In genomic region chr12:56645201-56645716, GRCh38 we compare ENCODE assay signal across 7 cellular contexts. TPM values are rescaled to one million over a fixed set of nuclear protein-coding genes. Genes with fewer than 3 reads are reported as not detected.
DNase-seq lines count a peak whose midpoint lies in the region; ATAC-seq and TF ChIP-seq lines count a peak whose summit lies in the region.

No MANE protein-coding gene starts in this region.

- H3K27ac Mint-ChIP-seq in nephron: peak overlapping the region; percentile 90 to 98 (median 98)

- no peak for TF ChIP-seq EP300 in esophagus muscularis mucosa (IDR thresholded peaks at IDR 0.05)

- no peaks in the 10 kb centered on the region for H3K27me3 Mint-ChIP-seq in nephron (ENCODE audit: low read depth)

- no peaks in the 10 kb centered on the region for H3K9me3 Mint-ChIP-seq in nephron

- H3K9me3 ChIP-seq in esophagus muscularis mucosa: no peaks in the 10 kb centered on the region

- peaks cover 33% of the 10 kb centered on the region for H3K36me3 ChIP-seq in H7 (replicated peaks; ENCODE audit: control insufficient read depth, insufficient read depth, low read length)
- H3K36me3 ChIP-seq in esophagus muscularis mucosa: peaks cover 29 to 47% (median 41%) of the 10 kb centered on the region in 4 donors

- DNase-seq in H7 (peak; percentile 39), SK-N-DZ (ENCODE audit: low spot score) (peak; percentile 28), esophagus muscularis mucosa (ENCODE audit: extremely low spot score) (no peak), NCI-H774 (lab: John Stamatoyannopoulos, UW) (no peak)
- DNase-seq in stimulated activated CD4-positive, alpha-beta T cell treated with anti-CD3 and anti-CD28 coated beads, Interleukin-4, amount 100 ng/mL, for 24 hours: no peak

- H3K4me3 ChIP-seq in H7 (ENCODE audit: insufficient read depth, low read depth, low read length) (peak overlapping the region; percentile 98), esophagus muscularis mucosa (peak overlapping the region; percentile 61 to 98 (median 76))

- H3K36me3 Mint-ChIP-seq in nephron (ENCODE audit: low read depth): peaks cover 46% of the 10 kb centered on the region

- no peak for ATAC-seq in HG02884 (IDR thresholded peaks at IDR 0.05; ENCODE audit: unreplicated experiment)

- H3K27ac ChIP-seq in esophagus muscularis mucosa (replicated peaks in 1 of 4): peak overlapping the region; percentile 85 to 96 (median 90)

- no peak for TF ChIP-seq POLR2A in esophagus muscularis mucosa (IDR thresholded peaks at IDR 0.05; ENCODE audit: low read depth)

- TF ChIP-seq CTCF in esophagus muscularis mucosa (IDR thresholded peaks at IDR 0.05) (no peak), nephron (IDR thresholded peaks at IDR 0.05; ENCODE audit: unreplicated experiment in 3 of 3) (no peak)

- intact Hi-C loops in esophagus muscularis mucosa (cut with DNase I): loop anchor here (2.0 to 5.0 kb wide), 2 partner anchors 42 to 82 kb away; partner anchors contain the start of gene PTGES3

- H3K27me3 ChIP-seq in H7 (ENCODE audit: control insufficient read depth, insufficient read depth, low read length) (no peaks in the 10 kb centered on the region), esophagus muscularis mucosa (no peaks in the 10 kb centered on the region)

- H3K4me1 ChIP-seq in esophagus muscularis mucosa: peaks cover 32 to 57% (median 53%) of the 10 kb centered on the region in 4 donors

- H3K4me3 Mint-ChIP-seq in nephron: peak overlapping the region; percentile 83 to 100 (median 99)

- peaks cover 18% of the 10 kb centered on the region for H3K4me1 Mint-ChIP-seq in nephron

- WGBS in esophagus muscularis mucosa: 2% methylated on average over 24 of the region's 29 CpGs

RNA-seq across cellular contexts. Expression of gene ATP5F1B, which starts 0.5 kb away (rescaled TPM):
- 959 and 1,061 TPM in 2 replicates for total RNA-seq in H7 (2014; rRNA removed; shearing (Covaris generic))
- 892 and 940 TPM in 2 replicates for polyA plus RNA-seq in SK-N-DZ (2014; cell fraction: cytosol; rRNA removed)
- polyA plus RNA-seq in SK-N-DZ (2014; cell fraction: nucleus; rRNA removed): 611 and 648 TPM in 2 replicates
- 100 to 1,000 TPM; 383 to 465 (median 424) TPM for total RNA-seq in esophagus muscularis mucosa

RNA-seq across cellular contexts. Expression of gene BAZ2A, which starts 15.1 kb away (rescaled TPM):
- total RNA-seq in H7 (2014; rRNA removed; shearing (Covaris generic)): 23.6 and 24.6 TPM in 2 replicates
- polyA plus RNA-seq in SK-N-DZ (2014; cell fraction: cytosol; rRNA removed): 13.4 and 19.9 TPM in 2 replicates
- 25.0 and 59.3 TPM in 2 replicates for polyA plus RNA-seq in SK-N-DZ (2014; cell fraction: nucleus; rRNA removed)
- 10 to 100 TPM; 45.4 to 65.6 (median 61.5) TPM for total RNA-seq in esophagus muscularis mucosa

RNA-seq across cellular contexts. Expression of gene PTGES3, which starts 42.8 kb away (rescaled TPM):
- 167 and 189 TPM in 2 replicates for total RNA-seq in H7 (2014; rRNA removed; shearing (Covaris generic))
- 186 and 193 TPM in 2 replicates for polyA plus RNA-seq in SK-N-DZ (2014; cell fraction: cytosol; rRNA removed)
- 100 and 151 TPM in 2 replicates for polyA plus RNA-seq in SK-N-DZ (2014; cell fraction: nucleus; rRNA removed)
- total RNA-seq in esophagus muscularis mucosa: 100 to 1,000 TPM in 1 of 4 donors, 10 to 100 TPM in 3; 86.8 to 118 (median 92.0) TPM

Comparison
In these comparisons a context has a peak if more than half of its experiments do, and no peak if none do; other contexts are left out.
1. DNase-seq: peak in H7 (single experiment) and SK-N-DZ (single experiment); none in esophagus muscularis mucosa (single experiment), stimulated activated CD4-positive, alpha-beta T cell treated with anti-CD3 and anti-CD28 coated beads, Interleukin-4, amount 100 ng/mL, for 24 hours (single experiment) and NCI-H774 (single experiment).